Comparison of ENCODE assay signal across 13 cellular contexts in the genomic region with DNA sequence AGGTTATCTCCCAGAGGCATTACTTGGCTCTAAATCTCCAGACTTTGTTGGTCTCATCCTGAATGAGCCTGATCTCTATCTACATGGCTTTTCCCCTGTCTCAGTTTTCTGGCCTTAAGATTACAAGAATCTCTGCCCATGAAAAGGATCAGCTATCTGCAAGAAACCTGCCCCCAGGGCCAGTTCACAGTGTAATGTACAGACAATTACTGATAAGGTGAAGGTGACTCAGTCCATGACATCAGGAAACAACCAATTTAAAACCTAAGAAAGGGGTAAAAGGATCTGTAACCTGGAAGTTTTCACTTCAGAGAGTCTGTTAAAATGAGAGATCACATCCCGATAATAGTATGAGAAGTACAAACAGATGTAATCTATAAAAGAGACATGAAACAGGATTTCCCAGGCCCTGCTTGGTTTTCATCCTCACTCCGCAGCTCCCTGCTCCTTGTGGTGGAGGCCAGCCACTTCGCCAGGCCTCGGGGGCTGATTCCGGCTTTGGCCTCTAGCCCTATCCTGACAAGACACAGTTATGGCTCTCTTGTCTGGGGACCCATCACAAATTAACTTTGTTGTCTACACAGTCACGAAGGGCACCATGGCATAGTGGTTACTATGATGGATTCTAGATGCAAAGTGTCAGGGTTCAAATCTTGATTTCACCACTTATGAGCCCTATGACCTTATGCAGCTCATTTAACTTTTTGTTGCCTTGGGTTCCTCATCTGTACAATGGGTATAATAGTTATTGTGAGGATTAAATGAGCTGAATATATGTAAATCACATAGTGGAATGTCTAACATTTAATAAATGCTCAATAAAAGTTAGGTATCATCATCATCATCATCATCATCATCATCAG.
DNase-seq lines count a peak whose midpoint lies in the region; ATAC-seq and TF ChIP-seq lines count a peak whose summit lies in the region.
"Had no signal": no experiment of that assay in that cellular context is flagged by ENCODE, and none has a peak within 500 bp of the region (broad histone marks: within the 10 kb centered on the region; RNA-seq: fewer than 3 reads in every experiment).

No MANE protein-coding gene starts in this region.

- DNase-seq in fibroblast of villous mesenchyme (ENCODE audit: low read depth) (peak; percentile 95), renal cortical epithelial cell (ENCODE audit: low read depth) (peak; percentile 25), NCI-H2171 (lab: John Stamatoyannopoulos, UW) (no peak), NCI-H2227 (lab: John Stamatoyannopoulos, UW; ENCODE audit: unreplicated experiment) (no peak), nucleus accumbens (lab: John Stamatoyannopoulos, UW) (no peak), coronary artery (ENCODE audit: low spot score) (no peak)
- DNase-seq: activated naive CD4-positive, alpha-beta T cell treated with anti-CD3 and anti-CD28 coated beads, Interleukin-2, amount 10 ng/mL, durations not matched to agents 7 days and 5 days; head of caudate nucleus; NCI-H526 had no signal

- peak; percentile 78 for ATAC-seq in SK-N-SH treated with all-trans-retinoic acid at 6 μM for 48 hours
- ATAC-seq: GM12878 had no signal

- CTCF ChIA-PET in HEK293 (lab: Yijun Ruan, JAX), result interaction anchor here (0.6 to 1.5 kb wide), 7 partner anchors 9 to 188 kb away, joined by 3 to 5 read pairs (median 3); partner anchors contain the start of gene THSD4

- no peaks in the 10 kb centered on the region for H3K36me3 ChIP-seq in HEK293 (ENCODE audit: control insufficient read depth in 2 of 2, insufficient read depth in 1 of 2, low read length in 2 of 2)

- peaks cover 24% of the 10 kb centered on the region for H3K4me1 ChIP-seq in HEK293 (ENCODE audit: control insufficient read depth, insufficient read depth, low read length)

- POLR2A ChIA-PET in HEK293 (lab: Yijun Ruan, JAX), result interaction anchor here (0.9 to 2.2 kb wide), 4 partner anchors 15 to 43 kb away, joined by 3 to 13 read pairs (median 4); no protein-coding TSS in a partner anchor

- TF ChIP-seq CTCF in HEK293 (tag by site-specific recombination; IDR thresholded peaks at IDR 0.05), result no peak
- peak; percentile 26 for TF ChIP-seq CTCF in fibroblast of villous mesenchyme (IDR thresholded peaks at IDR 0.05; ENCODE audit: insufficient read depth, low read depth, low read length)
- TF ChIP-seq CTCF in coronary artery (IDR thresholded peaks at IDR 0.05), result no peak

- H3K4me3 ChIP-seq in HEK293 (ENCODE audit: low read depth, low read length), result no peak overlapping the region
- no peak overlapping the region for H3K4me3 ChIP-seq in fibroblast of villous mesenchyme (ENCODE audit: low read depth, low read length)
- H3K4me3 ChIP-seq in coronary artery, result no peak overlapping the region
- H3K4me3 ChIP-seq: GM12878 had no signal

- H3K9me3 ChIP-seq in HEK293 (ENCODE audit: control insufficient read depth, insufficient read depth, low read depth, low read length), result no peaks in the 10 kb centered on the region

- H3K27ac ChIP-seq in HEK293 (ENCODE audit: extremely low read depth, low read depth, low read length) (peak overlapping the region; percentile 56), coronary artery (no peak overlapping the region)
- H3K27ac ChIP-seq: HL-60 had no signal

TF ChIP-seq in HEK293, 187 proteins besides CTCF, POLR2A, EP300 and RAD21 (continues in another document):
- no peak for TF ChIP-seq PRDM2 (tag by site-specific recombination; IDR thresholded peaks at IDR 0.05; ENCODE audit: borderline replicate concordance)
- TF ChIP-seq ZNF214 (tag by site-specific recombination; IDR thresholded peaks at IDR 0.05; ENCODE audit: borderline replicate concordance), result no peak

TF ChIP-seq in SK-N-SH treated with all-trans-retinoic acid at 6 μM for 48 hours, 23 proteins besides CTCF, POLR2A, EP300 and RAD21 (continues in another document):
- TF ChIP-seq TOX (CRISPR knock-in tag; IDR thresholded peaks at IDR 0.05; ENCODE audit: borderline replicate concordance), result peak; percentile 53; the same call in 1 of the 2 replicates
- peak; percentile 86 for TF ChIP-seq ISL1 (CRISPR knock-in tag; IDR thresholded peaks at IDR 0.05)
- TF ChIP-seq GLIS3 (CRISPR knock-in tag; IDR thresholded peaks at IDR 0.05), result peak; percentile 71
- 0 out of 2 replicates have a peak, but pooled peaks have one; percentile 42 for TF ChIP-seq PPARA (CRISPR knock-in tag; IDR thresholded peaks at IDR 0.05; ENCODE audit: borderline replicate concordance)
- TF ChIP-seq CSRNP3 (CRISPR knock-in tag; IDR thresholded peaks at IDR 0.05), result no peak
- TF ChIP-seq ZNF70 (CRISPR knock-in tag; IDR thresholded peaks at IDR 0.05), result no peak
- TF ChIP-seq ESRRG (CRISPR knock-in tag; IDR thresholded peaks at IDR 0.05), result 0 out of 2 replicates have a peak, but pooled peaks have one; percentile 38
- TF ChIP-seq TCF4 (CRISPR knock-in tag; IDR thresholded peaks at IDR 0.05; ENCODE audit: borderline replicate concordance), result peak; percentile 94
- TF ChIP-seq CSDC2 (CRISPR knock-in tag; IDR thresholded peaks at IDR 0.05), result no peak
- TF ChIP-seq ARNTL (CRISPR knock-in tag; IDR thresholded peaks at IDR 0.05; ENCODE audit: borderline replicate concordance, low read depth), result no peak
- TF ChIP-seq ZNF8 (CRISPR knock-in tag; IDR thresholded peaks at IDR 0.05), result no peak
- TF ChIP-seq ZC3H10 (CRISPR knock-in tag; IDR thresholded peaks at IDR 0.05), result no peak
- TF ChIP-seq TSHZ2 (CRISPR knock-in tag; IDR thresholded peaks at IDR 0.05), result no peak; the same call in none of the 2 replicates
- TF ChIP-seq POU6F1 (CRISPR knock-in tag; IDR thresholded peaks at IDR 0.05; ENCODE audit: borderline replicate concordance, low read depth), result no peak
- TF ChIP-seq ZNF565 (CRISPR knock-in tag; conservative IDR thresholded peaks at IDR 0.05; ENCODE audit: low read depth), result no peak
- TF ChIP-seq, protein P1, sequence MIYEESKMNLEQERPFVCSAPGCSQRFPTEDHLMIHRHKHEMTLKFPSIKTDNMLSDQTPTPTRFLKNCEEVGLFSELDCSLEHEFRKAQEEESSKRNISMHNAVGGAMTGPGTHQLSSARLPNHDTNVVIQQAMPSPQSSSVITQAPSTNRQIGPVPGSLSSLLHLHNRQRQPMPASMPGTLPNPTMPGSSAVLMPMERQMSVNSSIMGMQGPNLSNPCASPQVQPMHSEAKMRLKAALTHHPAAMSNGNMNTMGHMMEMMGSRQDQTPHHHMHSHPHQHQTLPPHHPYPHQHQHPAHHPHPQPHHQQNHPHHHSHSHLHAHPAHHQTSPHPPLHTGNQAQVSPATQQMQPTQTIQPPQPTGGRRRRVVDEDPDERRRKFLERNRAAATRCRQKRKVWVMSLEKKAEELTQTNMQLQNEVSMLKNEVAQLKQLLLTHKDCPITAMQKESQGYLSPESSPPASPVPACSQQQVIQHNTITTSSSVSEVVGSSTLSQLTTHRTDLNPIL (CRISPR knock-in tag; IDR thresholded peaks at IDR 0.05; ENCODE audit: low read depth), result peak; percentile 89
- TF ChIP-seq ZFP30 (CRISPR knock-in tag; IDR thresholded peaks at IDR 0.05), result no peak
- TF ChIP-seq SNAI2 (CRISPR knock-in tag; IDR thresholded peaks at IDR 0.05), result no peak; the same call in none of the 2 replicates

Comparison
In these comparisons a context has a peak if more than half of its experiments do, and no peak if none do; other contexts are left out.
1. DNase-seq: peak in fibroblast of villous mesenchyme (single experiment) and renal cortical epithelial cell (single experiment); none in NCI-H2171 (single experiment), NCI-H2227 (single experiment), nucleus accumbens (0 of 56) and coronary artery (single experiment).
2. Of the 2 proteins assayed by ChIP-seq in both HEK293 and SK-N-SH treated with all-trans-retinoic acid at 6 μM for 48 hours: peak only in HEK293: none; only in SK-N-SH treated with all-trans-retinoic acid at 6 μM for 48 hours: ZFP3; in both: PATZ1; in neither: 0.